Comparison of ENCODE assay signal across 1 cellular context in genomic region chr19:38402967-38403674, GRCh38.
A peak's percentile ranks its signal among the peaks of the same experiment; 100 is the strongest.
TF ChIP-seq lines count a peak whose summit lies in the region.

Gene FAM98C, plus strand, starts transcription at chr19:38403093. Its CDS starts 61 bp downstream, at chr19:38403154.

TF ChIP-seq in A549, 52 proteins besides CTCF, POLR2A, EP300 and RAD21 (continued from another document):
- TF ChIP-seq REST (IDR thresholded peaks at IDR 0.05) (no peak), HOXB13 (CRISPR knock-in tag; IDR thresholded peaks at IDR 0.05; ENCODE audit: low read depth) (0 out of 2 replicates have a peak, but pooled peaks have one; percentile 25), TP53 (CRISPR knock-in tag; IDR thresholded peaks at IDR 0.05) (peak; percentile 55; the same call in 1 of the 2 replicates), NPAS2 (CRISPR knock-in tag; IDR thresholded peaks at IDR 0.05; ENCODE audit: borderline replicate concordance) (no peak), ZC3H11A (IDR thresholded peaks at IDR 0.05) (no peak), ATOH8 (CRISPR knock-in tag; IDR thresholded peaks at IDR 0.05; ENCODE audit: low read depth) (0 out of 2 replicates have a peak, but pooled peaks have one; percentile 12), JUN (IDR thresholded peaks at IDR 0.05) (peak; percentile 35 to 75; a peak in 2 of 5 replicates), MAZ (IDR thresholded peaks at IDR 0.05; ENCODE audit: borderline replicate concordance, low read depth, low read length) (peak; percentile 86; the same call in 1 of the 2 replicates), RCOR1 (IDR thresholded peaks at IDR 0.05; ENCODE audit: low read depth, low read length) (no peak), PHF8 (IDR thresholded peaks at IDR 0.05; ENCODE audit: borderline replicate concordance, low read depth) (peak; percentile 84), SMC3 (IDR thresholded peaks at IDR 0.05) (peak; percentile 96), FOSL2 (IDR thresholded peaks at IDR 0.05) (no peak), FOSL2 (CRISPR knock-in tag; IDR thresholded peaks at IDR 0.05) (no peak), FOXS1 (CRISPR knock-in tag; IDR thresholded peaks at IDR 0.05) (no peak), MYC (IDR thresholded peaks at IDR 0.05; ENCODE audit: borderline replicate concordance, low read length) (peak; percentile 85)
